ENCODE assay signal across 8 cellular contexts in the genomic region with DNA sequence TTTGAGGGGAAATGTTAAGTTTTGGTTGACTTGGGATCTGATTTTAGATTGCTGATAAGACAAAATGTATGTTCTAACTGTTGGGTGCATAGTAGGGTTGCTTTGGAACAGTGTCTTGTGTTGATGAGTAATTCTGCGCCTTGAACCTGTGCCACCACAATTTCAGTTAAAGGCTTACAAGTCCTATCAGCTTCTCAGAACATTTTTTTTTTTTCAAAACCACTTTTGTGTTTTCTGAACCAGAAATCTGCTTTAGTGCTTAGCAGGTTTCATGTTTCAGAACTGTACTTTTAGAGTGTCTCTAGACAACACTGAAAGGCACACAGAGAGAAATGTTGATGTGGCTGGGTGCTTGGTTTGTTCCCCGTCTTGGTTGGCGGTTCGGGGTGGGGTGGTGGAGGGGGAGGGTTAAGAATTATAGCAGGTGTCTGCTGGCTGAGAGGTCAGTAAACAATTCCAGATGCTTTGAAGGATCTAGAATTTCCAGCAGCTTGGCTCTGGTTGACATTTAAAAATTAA.
DNase-seq lines count a peak whose midpoint lies in the region; ATAC-seq and TF ChIP-seq lines count a peak whose summit lies in the region.

No MANE protein-coding gene starts in this region.

- H3K4me2 ChIP-seq in OCI-LY7 (ENCODE audit: low read length), result no peak overlapping the region

- H3K27ac ChIP-seq in CD4-positive, alpha-beta T cell (ENCODE audit: low read depth, low read length), result peak overlapping the region; percentile 46
- H3K27ac ChIP-seq in OCI-LY7 (ENCODE audit: low read depth, low read length, poor library complexity, severe bottlenecking), result no peak overlapping the region

- no peak for TF ChIP-seq CTCF in CD4-positive, alpha-beta T cell (IDR thresholded peaks at IDR 0.05)
- no peak for TF ChIP-seq CTCF in OCI-LY7 (conservative IDR thresholded peaks at IDR 0.05; ENCODE audit: low read length)

- H3K4me1 Mint-ChIP-seq in CD4-positive, alpha-beta T cell (ENCODE audit: low read depth), result peaks cover 74% of the 10 kb centered on the region

- peak overlapping the region; percentile 62 for H3K4me3 Mint-ChIP-seq in CD4-positive, alpha-beta T cell

- H3K9me3 ChIP-seq in CD4-positive, alpha-beta T cell (ENCODE audit: control insufficient read depth, low read length), result no peaks in the 10 kb centered on the region
- H3K9me3 ChIP-seq in OCI-LY7 (ENCODE audit: low read length), result no peaks in the 10 kb centered on the region

- BruUV-seq in OCI-LY7 (replicated peaks; lab: Mats Ljungman, UMichigan), result no TSS peak

- no peaks in the 10 kb centered on the region for H4K20me1 ChIP-seq in OCI-LY7 (ENCODE audit: insufficient read depth, low read length)

- H3K9me3 Mint-ChIP-seq in CD4-positive, alpha-beta T cell, result no peaks in the 10 kb centered on the region

- ATAC-seq in CD4-positive, alpha-beta T cell (ENCODE audit: poor library complexity), result peak; percentile 80
- peak; percentile 90 for ATAC-seq in GM19463 (IDR thresholded peaks at IDR 0.05; ENCODE audit: unreplicated experiment)
- ATAC-seq in HG03442 (IDR thresholded peaks at IDR 0.05; ENCODE audit: unreplicated experiment), result peak; percentile 94

- intact Hi-C loops in CD4-positive, alpha-beta T cell (cut with DNase I, micrococcal nuclease), result loop anchor here (2.0 to 5.0 kb wide), 4 partner anchors 20 to 156 kb away; partner anchors contain the start of gene IL6ST (in 1 of the 2)
- intact Hi-C loops in OCI-LY7 (cut with micrococcal nuclease; ENCODE audit: unreplicated experiment), result no loop called here

- no peaks in the 10 kb centered on the region for H3K36me3 ChIP-seq in OCI-LY7 (ENCODE audit: insufficient read depth, low read length)

- H3K79me2 ChIP-seq in OCI-LY7 (ENCODE audit: insufficient read depth, low read depth, low read length), result no peaks in the 10 kb centered on the region

- no peaks in the 10 kb centered on the region for H3K27me3 ChIP-seq in CD4-positive, alpha-beta T cell (ENCODE audit: control insufficient read depth, insufficient read depth, low read length)

- peak overlapping the region; percentile 97 for H3K27ac Mint-ChIP-seq in CD4-positive, alpha-beta T cell

- peaks cover 14% of the 10 kb centered on the region for H3K36me3 Mint-ChIP-seq in CD4-positive, alpha-beta T cell (ENCODE audit: low read depth)

- no peaks in the 10 kb centered on the region for H3K9me2 ChIP-seq in OCI-LY7 (ENCODE audit: insufficient read depth, low read length)

- CTCF ChIA-PET in CD4-positive, alpha-beta T cell (lab: Charles Lee), result interaction anchor here (0.6 to 1.3 kb wide), 4 partner anchors 40 to 165 kb away, joined by 3 to 5 read pairs (median 3); no protein-coding TSS in a partner anchor
- CTCF ChIA-PET in OCI-LY7 (lab: Charles Lee; ENCODE audit: unreplicated experiment), result no interaction called here

- DNase-seq in CD4-positive, alpha-beta T cell, result peak in 9 of 10 experiments; percentile 28 to 58 (median 44)
- DNase-seq in activated CD4-positive, alpha-beta T cell treated with anti-CD3 and anti-CD28 coated beads, Interleukin-2, amount 50 U/mL, for 1 hour, result peak; percentile 49
- peak; percentile 13 for DNase-seq in stimulated activated CD4-positive, alpha-beta T cell treated with anti-CD3 and anti-CD28 coated beads, Interleukin-2, amount 100 ng/mL, for 4 hours (ENCODE audit: low read depth)
- no peak for DNase-seq in OCI-LY7 (ENCODE audit: low spot score)
- no peak for DNase-seq in NCI-H1694 (lab: John Stamatoyannopoulos, UW)
- no peak for DNase-seq in GOT3 (lab: John Stamatoyannopoulos, UW)

- POLR2A ChIA-PET in CD4-positive, alpha-beta T cell (lab: Charles Lee), result interaction anchor here (0.6 to 3.5 kb wide), 26 partner anchors 10 to 977 kb away, joined by 3 to 23 read pairs (median 4); partner anchors contain the start of gene IL6ST
- POLR2A ChIA-PET in OCI-LY7 (lab: Charles Lee), result no interaction called here

- H3K4me1 ChIP-seq in OCI-LY7 (ENCODE audit: insufficient read depth, low read length, poor library complexity, severe bottlenecking), result no peaks in the 10 kb centered on the region

- no peaks in the 10 kb centered on the region for H3K27me3 Mint-ChIP-seq in CD4-positive, alpha-beta T cell

- no peak overlapping the region for H3K4me3 ChIP-seq in OCI-LY7 (ENCODE audit: low read depth, low read length, poor library complexity, severe bottlenecking)

- H2AFZ ChIP-seq in OCI-LY7 (ENCODE audit: low read length), result no peak overlapping the region

Comparison
In these comparisons a context has a peak if more than half of its experiments do, and no peak if none do; other contexts are left out.
1. DNase-seq: peak in CD4-positive, alpha-beta T cell (9 of 10), activated CD4-positive, alpha-beta T cell treated with anti-CD3 and anti-CD28 coated beads, Interleukin-2, amount 50 U/mL, for 1 hour (single experiment) and stimulated activated CD4-positive, alpha-beta T cell treated with anti-CD3 and anti-CD28 coated beads, Interleukin-2, amount 100 ng/mL, for 4 hours (single experiment); none in OCI-LY7 (single experiment), NCI-H1694 (single experiment) and GOT3 (single experiment).
2. Peak in every context shown above with its lines, with median percentiles within 50 percentile points of each other: ATAC-seq.